In the genomic region with DNA sequence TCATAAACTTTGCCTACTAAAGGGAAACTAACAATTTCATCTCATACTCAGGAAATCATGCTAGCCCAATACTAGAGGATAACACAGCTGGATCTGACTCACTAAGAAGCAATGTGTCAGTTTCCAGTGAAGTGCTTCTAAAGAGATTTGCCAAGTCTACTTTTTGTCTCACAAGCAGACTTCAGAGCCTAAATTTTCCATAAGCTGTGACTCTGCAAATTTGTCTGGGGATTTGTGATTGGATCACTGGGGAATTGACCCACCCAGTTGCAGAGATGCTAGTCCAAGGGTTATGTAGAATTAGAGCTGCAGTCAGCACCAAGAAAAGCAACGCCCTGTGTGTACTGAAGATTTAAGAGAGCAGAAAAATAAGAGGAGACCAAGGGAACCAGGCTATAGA, we compare ENCODE assay signal across 12 cellular contexts.
DNase-seq lines count a peak whose midpoint lies in the region; ATAC-seq and TF ChIP-seq lines count a peak whose summit lies in the region.
"Had no signal": no experiment of that assay in that cellular context is flagged by ENCODE, and none has a peak within 500 bp of the region (broad histone marks: within the 10 kb centered on the region; RNA-seq: fewer than 3 reads in every experiment).

No MANE protein-coding gene starts in this region.

- H3K36me3 ChIP-seq in adipocyte (ENCODE audit: control insufficient read depth, insufficient read depth, low read length, severe bottlenecking), result no peaks in the 10 kb centered on the region
- H3K36me3 ChIP-seq in uterus, result no peaks in the 10 kb centered on the region

- H3K4me1 Mint-ChIP-seq in HFFc6 (ENCODE audit: low read depth), result peaks cover 21% of the 10 kb centered on the region
- H3K4me1 Mint-ChIP-seq: T-helper 17 cell had no signal

- peak overlapping the region; percentile 71 for H3K27ac Mint-ChIP-seq in HFFc6
- H3K27ac Mint-ChIP-seq: activated T-cell treated with anti-CD3 and anti-CD28 coated beads, Interleukin-2, amount 50 U/mL, for 24 hours; T-helper 17 cell had no signal

- H3K9me3 Mint-ChIP-seq in HFFc6, result no peaks in the 10 kb centered on the region
- H3K9me3 Mint-ChIP-seq: activated T-cell treated with anti-CD3 and anti-CD28 coated beads, Interleukin-2, amount 50 U/mL, for 24 hours had no signal

- TF ChIP-seq CTCF in HFFc6 (IDR thresholded peaks at IDR 0.05) (no peak), uterus (IDR thresholded peaks at IDR 0.05) (no peak)

- H3K4me3 Mint-ChIP-seq in HFFc6, result peak overlapping the region; percentile 76
- H3K4me3 Mint-ChIP-seq: activated T-cell treated with anti-CD3 and anti-CD28 coated beads, Interleukin-2, amount 50 U/mL, for 24 hours; T-helper 17 cell had no signal

- H3K27me3 ChIP-seq in adipocyte (replicated peaks; ENCODE audit: control insufficient read depth, insufficient read depth, low read length) (no peaks in the 10 kb centered on the region), uterus (no peaks in the 10 kb centered on the region)

- H3K9me3 ChIP-seq in adipocyte (ENCODE audit: control insufficient read depth, low read length) (no peaks in the 10 kb centered on the region), uterus (no peaks in the 10 kb centered on the region)
- H3K9me3 ChIP-seq: psoas muscle had no signal

- TF ChIP-seq POLR2A in uterus (IDR thresholded peaks at IDR 0.05), result no peak

- H3K36me3 Mint-ChIP-seq in HFFc6 (ENCODE audit: low read depth), result no peaks in the 10 kb centered on the region

- peak overlapping the region in 1 of 2 donors; percentile 40 for H3K27ac ChIP-seq in uterus
- H3K27ac ChIP-seq: psoas muscle had no signal

- ATAC-seq in left cardiac atrium (peak; percentile 74 to 94), GM18909 (IDR thresholded peaks at IDR 0.05; ENCODE audit: poor library complexity, unreplicated experiment) (no peak), HG03565 (IDR thresholded peaks at IDR 0.05; ENCODE audit: unreplicated experiment) (no peak)
- ATAC-seq: T-helper 17 cell had no signal

- H3K9ac ChIP-seq in adipocyte (ENCODE audit: low read length), result no peak overlapping the region

- intact Hi-C loops in left cardiac atrium (cut with DNase I), result no loop called here
- intact Hi-C loops in uterus (cut with DNase I; ENCODE audit: low total_unique reads), result no loop called here

- DNase-seq in HFFc6 (peak; percentile 82), adipocyte (ENCODE audit: low read depth) (peak; percentile 57), left cardiac atrium (no peak), stromal cell of bone marrow (ENCODE audit: low read depth) (peak; percentile 83), uterus (no peak), NCI-H128 (lab: John Stamatoyannopoulos, UW; ENCODE audit: unreplicated experiment) (no peak)
- DNase-seq: activated T-cell treated with anti-CD3 and anti-CD28 coated beads, Interleukin-2, amount 50 U/mL, for 24 hours; NCI-H524 treated with DMSO at 0.1 percent for 48 hours; psoas muscle; T-helper 17 cell had no signal

- H3K27me3 Mint-ChIP-seq in HFFc6 (ENCODE audit: insufficient read depth), result no peaks in the 10 kb centered on the region; the same call in 1 of the 2 replicates
- H3K27me3 Mint-ChIP-seq: activated T-cell treated with anti-CD3 and anti-CD28 coated beads, Interleukin-2, amount 50 U/mL, for 24 hours had no signal

- no peak overlapping the region for H3K4me3 ChIP-seq in adipocyte (ENCODE audit: low read length)
- no peak overlapping the region for H3K4me3 ChIP-seq in uterus
- H3K4me3 ChIP-seq: psoas muscle had no signal

- peaks cover 13% of the 10 kb centered on the region for H3K4me1 ChIP-seq in adipocyte (ENCODE audit: control insufficient read depth, insufficient read depth, low read length)
- H3K4me1 ChIP-seq in uterus, result no peaks in the 10 kb centered on the region
- H3K4me1 ChIP-seq: psoas muscle had no signal

Comparison
In these comparisons a context has a peak if more than half of its experiments do, and no peak if none do; other contexts are left out.
1. DNase-seq: peak in HFFc6 (single experiment), adipocyte (single experiment) and stromal cell of bone marrow (single experiment); none in left cardiac atrium (single experiment), uterus (0 of 2) and NCI-H128 (single experiment).
2. ATAC-seq: peak in left cardiac atrium (2 of 2); none in GM18909 (single experiment) and HG03565 (single experiment).